1 cellular context compared by ENCODE assay signal in the genomic region with DNA sequence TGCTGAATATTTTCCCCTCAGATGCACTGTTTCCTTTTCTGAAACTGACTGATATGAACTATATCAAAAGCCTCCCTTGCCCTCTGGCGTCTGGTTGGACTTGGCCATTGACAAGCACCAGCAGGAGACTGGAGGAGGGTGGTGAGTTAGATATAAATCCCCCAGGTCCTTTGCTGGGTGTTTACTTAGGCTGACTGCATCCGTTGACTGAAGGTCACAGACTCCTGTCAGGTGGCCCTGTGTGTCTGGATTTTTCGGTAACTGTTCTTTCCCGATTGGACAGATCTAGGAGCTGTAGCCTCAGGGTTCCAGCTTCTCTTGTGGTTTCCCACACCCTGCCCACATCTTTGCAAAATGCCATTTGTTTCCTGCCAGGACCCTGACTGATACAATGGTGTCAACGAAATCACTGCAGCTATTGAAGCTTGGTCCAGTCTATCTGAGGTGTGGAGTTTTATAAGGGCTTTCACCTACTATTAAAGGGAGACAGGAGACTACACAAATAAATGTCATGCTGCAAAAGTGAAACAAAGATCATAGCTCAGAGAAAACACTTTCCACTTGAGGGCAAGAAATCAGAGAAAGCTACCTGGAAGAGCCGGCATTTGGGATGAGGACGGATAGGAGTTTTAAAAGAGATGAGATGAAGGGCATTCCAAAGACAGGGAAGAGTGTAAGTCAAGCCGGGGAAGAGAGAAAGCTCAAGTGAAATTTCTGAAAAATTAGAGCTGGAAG.
TF ChIP-seq lines count a peak whose summit lies in the region.

No MANE protein-coding gene starts in this region.

TF ChIP-seq in HepG2, 621 proteins besides CTCF, POLR2A, EP300 and RAD21 (continued from another document and continues in another):
- TF ChIP-seq HNF4G (IDR thresholded peaks at IDR 0.05; ENCODE audit: borderline replicate concordance, low read depth, low read length): peak; percentile 20; the same call in 1 of the 2 replicates
- no peak for TF ChIP-seq HNF4G (CRISPR knock-in tag; IDR thresholded peaks at IDR 0.05; ENCODE audit: borderline replicate concordance, low read depth)
- TF ChIP-seq ZSCAN31 (CRISPR knock-in tag; IDR thresholded peaks at IDR 0.05; ENCODE audit: low read depth): no peak
- no peak for TF ChIP-seq NR0B2 (CRISPR knock-in tag; IDR thresholded peaks at IDR 0.05)
- TF ChIP-seq RBAK (CRISPR knock-in tag; IDR thresholded peaks at IDR 0.05): peak; percentile 83; the same call in 1 of the 2 replicates
- TF ChIP-seq, protein P1, sequence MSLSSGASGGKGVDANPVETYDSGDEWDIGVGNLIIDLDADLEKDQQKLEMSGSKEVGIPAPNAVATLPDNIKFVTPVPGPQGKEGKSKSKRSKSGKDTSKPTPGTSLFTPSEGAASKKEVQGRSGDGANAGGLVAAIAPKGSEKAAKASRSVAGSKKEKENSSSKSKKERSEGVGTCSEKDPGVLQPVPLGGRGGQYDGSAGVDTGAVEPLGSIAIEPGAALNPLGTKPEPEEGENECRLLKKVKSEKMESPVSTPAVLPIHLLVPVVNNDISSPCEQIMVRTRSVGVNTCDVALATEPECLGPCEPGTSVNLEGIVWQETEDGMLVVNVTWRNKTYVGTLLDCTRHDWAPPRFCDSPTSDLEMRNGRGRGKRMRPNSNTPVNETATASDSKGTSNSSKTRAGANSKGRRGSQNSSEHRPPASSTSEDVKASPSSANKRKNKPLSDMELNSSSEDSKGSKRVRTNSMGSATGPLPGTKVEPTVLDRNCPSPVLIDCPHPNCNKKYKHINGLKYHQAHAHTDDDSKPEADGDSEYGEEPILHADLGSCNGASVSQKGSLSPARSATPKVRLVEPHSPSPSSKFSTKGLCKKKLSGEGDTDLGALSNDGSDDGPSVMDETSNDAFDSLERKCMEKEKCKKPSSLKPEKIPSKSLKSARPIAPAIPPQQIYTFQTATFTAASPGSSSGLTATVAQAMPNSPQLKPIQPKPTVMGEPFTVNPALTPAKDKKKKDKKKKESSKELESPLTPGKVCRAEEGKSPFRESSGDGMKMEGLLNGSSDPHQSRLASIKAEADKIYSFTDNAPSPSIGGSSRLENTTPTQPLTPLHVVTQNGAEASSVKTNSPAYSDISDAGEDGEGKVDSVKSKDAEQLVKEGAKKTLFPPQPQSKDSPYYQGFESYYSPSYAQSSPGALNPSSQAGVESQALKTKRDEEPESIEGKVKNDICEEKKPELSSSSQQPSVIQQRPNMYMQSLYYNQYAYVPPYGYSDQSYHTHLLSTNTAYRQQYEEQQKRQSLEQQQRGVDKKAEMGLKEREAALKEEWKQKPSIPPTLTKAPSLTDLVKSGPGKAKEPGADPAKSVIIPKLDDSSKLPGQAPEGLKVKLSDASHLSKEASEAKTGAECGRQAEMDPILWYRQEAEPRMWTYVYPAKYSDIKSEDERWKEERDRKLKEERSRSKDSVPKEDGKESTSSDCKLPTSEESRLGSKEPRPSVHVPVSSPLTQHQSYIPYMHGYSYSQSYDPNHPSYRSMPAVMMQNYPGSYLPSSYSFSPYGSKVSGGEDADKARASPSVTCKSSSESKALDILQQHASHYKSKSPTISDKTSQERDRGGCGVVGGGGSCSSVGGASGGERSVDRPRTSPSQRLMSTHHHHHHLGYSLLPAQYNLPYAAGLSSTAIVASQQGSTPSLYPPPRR (CRISPR knock-in tag; IDR thresholded peaks at IDR 0.05; ENCODE audit: borderline replicate concordance): 0 out of 2 replicates have a peak, but pooled peaks have one; percentile 47
- TF ChIP-seq HNF1A (IDR thresholded peaks at IDR 0.05; ENCODE audit: low read depth): no peak
- no peak; the same call in 1 of the 2 replicates for TF ChIP-seq HNF1A (CRISPR knock-in tag; IDR thresholded peaks at IDR 0.05; ENCODE audit: borderline replicate concordance)
- TF ChIP-seq IKZF4 (CRISPR knock-in tag; IDR thresholded peaks at IDR 0.05; ENCODE audit: borderline replicate concordance, low read depth, not compliant biosample characterization): no peak
- TF ChIP-seq REXO4 (CRISPR knock-in tag; IDR thresholded peaks at IDR 0.05; ENCODE audit: borderline replicate concordance): no peak
- TF ChIP-seq CHD2 (IDR thresholded peaks at IDR 0.05; ENCODE audit: low read depth, low read length): no peak
- TF ChIP-seq, protein P2, sequence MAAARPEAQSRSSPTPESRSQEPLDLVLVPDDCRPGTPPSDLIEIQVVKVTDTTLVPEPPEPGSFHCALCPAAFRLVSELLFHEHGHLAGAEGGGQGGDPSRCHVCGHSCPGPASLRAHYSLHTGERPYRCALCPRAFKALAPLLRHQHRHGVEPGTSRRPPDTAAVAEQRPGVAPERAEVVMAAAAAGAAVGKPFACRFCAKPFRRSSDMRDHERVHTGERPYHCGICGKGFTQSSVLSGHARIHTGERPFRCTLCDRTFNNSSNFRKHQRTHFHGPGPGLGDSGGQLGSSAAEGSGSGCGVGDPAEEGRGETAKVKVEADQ (CRISPR knock-in tag; IDR thresholded peaks at IDR 0.05; ENCODE audit: borderline replicate concordance): no peak
- no peak for TF ChIP-seq ZNF607 (CRISPR knock-in tag; IDR thresholded peaks at IDR 0.05; ENCODE audit: borderline replicate concordance)
- TF ChIP-seq MAF1 (CRISPR knock-in tag; IDR thresholded peaks at IDR 0.05; ENCODE audit: borderline replicate concordance): no peak
- no peak for TF ChIP-seq ZNF260 (CRISPR knock-in tag; IDR thresholded peaks at IDR 0.05; ENCODE audit: borderline replicate concordance, low read depth)
- no peak for TF ChIP-seq PHF8 (CRISPR knock-in tag; IDR thresholded peaks at IDR 0.05)
- TF ChIP-seq, protein P3, sequence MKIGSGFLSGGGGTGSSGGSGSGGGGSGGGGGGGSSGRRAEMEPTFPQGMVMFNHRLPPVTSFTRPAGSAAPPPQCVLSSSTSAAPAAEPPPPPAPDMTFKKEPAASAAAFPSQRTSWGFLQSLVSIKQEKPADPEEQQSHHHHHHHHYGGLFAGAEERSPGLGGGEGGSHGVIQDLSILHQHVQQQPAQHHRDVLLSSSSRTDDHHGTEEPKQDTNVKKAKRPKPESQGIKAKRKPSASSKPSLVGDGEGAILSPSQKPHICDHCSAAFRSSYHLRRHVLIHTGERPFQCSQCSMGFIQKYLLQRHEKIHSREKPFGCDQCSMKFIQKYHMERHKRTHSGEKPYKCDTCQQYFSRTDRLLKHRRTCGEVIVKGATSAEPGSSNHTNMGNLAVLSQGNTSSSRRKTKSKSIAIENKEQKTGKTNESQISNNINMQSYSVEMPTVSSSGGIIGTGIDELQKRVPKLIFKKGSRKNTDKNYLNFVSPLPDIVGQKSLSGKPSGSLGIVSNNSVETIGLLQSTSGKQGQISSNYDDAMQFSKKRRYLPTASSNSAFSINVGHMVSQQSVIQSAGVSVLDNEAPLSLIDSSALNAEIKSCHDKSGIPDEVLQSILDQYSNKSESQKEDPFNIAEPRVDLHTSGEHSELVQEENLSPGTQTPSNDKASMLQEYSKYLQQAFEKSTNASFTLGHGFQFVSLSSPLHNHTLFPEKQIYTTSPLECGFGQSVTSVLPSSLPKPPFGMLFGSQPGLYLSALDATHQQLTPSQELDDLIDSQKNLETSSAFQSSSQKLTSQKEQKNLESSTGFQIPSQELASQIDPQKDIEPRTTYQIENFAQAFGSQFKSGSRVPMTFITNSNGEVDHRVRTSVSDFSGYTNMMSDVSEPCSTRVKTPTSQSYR (CRISPR knock-in tag; IDR thresholded peaks at IDR 0.05; ENCODE audit: borderline replicate concordance): no peak; the same call in 1 of the 2 replicates
- no peak for TF ChIP-seq ZNF737 (CRISPR knock-in tag; IDR thresholded peaks at IDR 0.05; ENCODE audit: borderline replicate concordance)
- no peak for TF ChIP-seq ZBTB3 (CRISPR knock-in tag; IDR thresholded peaks at IDR 0.05; ENCODE audit: borderline replicate concordance, low read depth)
- TF ChIP-seq ZNF557 (CRISPR knock-in tag; IDR thresholded peaks at IDR 0.05): no peak
- TF ChIP-seq ZNF652 (CRISPR knock-in tag; IDR thresholded peaks at IDR 0.05; ENCODE audit: borderline replicate concordance, low read depth): no peak
- TF ChIP-seq ELF3 (CRISPR knock-in tag; IDR thresholded peaks at IDR 0.05): peak; percentile 42; the same call in 1 of the 2 replicates
- TF ChIP-seq NFKB2 (CRISPR knock-in tag; IDR thresholded peaks at IDR 0.05; ENCODE audit: borderline replicate concordance): no peak
- no peak for TF ChIP-seq ZFP62 (CRISPR knock-in tag; IDR thresholded peaks at IDR 0.05)
- TF ChIP-seq TAF1 (CRISPR knock-in tag; IDR thresholded peaks at IDR 0.05): no peak
- no peak for TF ChIP-seq EEA1 (CRISPR knock-in tag; IDR thresholded peaks at IDR 0.05; ENCODE audit: borderline replicate concordance)
- TF ChIP-seq DR1 (CRISPR knock-in tag; IDR thresholded peaks at IDR 0.05): no peak
- TF ChIP-seq HOXD1 (CRISPR knock-in tag; IDR thresholded peaks at IDR 0.05): no peak
- TF ChIP-seq ZNF709 (CRISPR knock-in tag; IDR thresholded peaks at IDR 0.05): peak; percentile 4; the same call in 1 of the 2 replicates
- TF ChIP-seq, protein P4, sequence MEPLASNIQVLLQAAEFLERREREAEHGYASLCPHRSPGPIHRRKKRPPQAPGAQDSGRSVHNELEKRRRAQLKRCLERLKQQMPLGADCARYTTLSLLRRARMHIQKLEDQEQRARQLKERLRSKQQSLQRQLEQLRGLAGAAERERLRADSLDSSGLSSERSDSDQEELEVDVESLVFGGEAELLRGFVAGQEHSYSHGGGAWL (CRISPR knock-in tag; IDR thresholded peaks at IDR 0.05): no peak
- no peak for TF ChIP-seq SSRP1 (CRISPR knock-in tag; IDR thresholded peaks at IDR 0.05)
- TF ChIP-seq ZNF292 (CRISPR knock-in tag; IDR thresholded peaks at IDR 0.05; ENCODE audit: borderline replicate concordance, low read depth): peak; percentile 72
- TF ChIP-seq THAP9 (CRISPR knock-in tag; IDR thresholded peaks at IDR 0.05; ENCODE audit: borderline replicate concordance): no peak
- TF ChIP-seq SRY (CRISPR knock-in tag; IDR thresholded peaks at IDR 0.05): no peak
- no peak for TF ChIP-seq NFE2L1 (CRISPR knock-in tag; IDR thresholded peaks at IDR 0.05; ENCODE audit: borderline replicate concordance)
- no peak for TF ChIP-seq ZNF34 (CRISPR knock-in tag; IDR thresholded peaks at IDR 0.05; ENCODE audit: borderline replicate concordance)
- TF ChIP-seq, protein P5, sequence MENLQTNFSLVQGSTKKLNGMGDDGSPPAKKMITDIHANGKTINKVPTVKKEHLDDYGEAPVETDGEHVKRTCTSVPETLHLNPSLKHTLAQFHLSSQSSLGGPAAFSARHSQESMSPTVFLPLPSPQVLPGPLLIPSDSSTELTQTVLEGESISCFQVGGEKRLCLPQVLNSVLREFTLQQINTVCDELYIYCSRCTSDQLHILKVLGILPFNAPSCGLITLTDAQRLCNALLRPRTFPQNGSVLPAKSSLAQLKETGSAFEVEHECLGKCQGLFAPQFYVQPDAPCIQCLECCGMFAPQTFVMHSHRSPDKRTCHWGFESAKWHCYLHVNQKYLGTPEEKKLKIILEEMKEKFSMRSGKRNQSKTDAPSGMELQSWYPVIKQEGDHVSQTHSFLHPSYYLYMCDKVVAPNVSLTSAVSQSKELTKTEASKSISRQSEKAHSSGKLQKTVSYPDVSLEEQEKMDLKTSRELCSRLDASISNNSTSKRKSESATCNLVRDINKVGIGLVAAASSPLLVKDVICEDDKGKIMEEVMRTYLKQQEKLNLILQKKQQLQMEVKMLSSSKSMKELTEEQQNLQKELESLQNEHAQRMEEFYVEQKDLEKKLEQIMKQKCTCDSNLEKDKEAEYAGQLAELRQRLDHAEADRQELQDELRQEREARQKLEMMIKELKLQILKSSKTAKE (CRISPR knock-in tag; IDR thresholded peaks at IDR 0.05; ENCODE audit: borderline replicate concordance): peak; percentile 84
- TF ChIP-seq NFIC (IDR thresholded peaks at IDR 0.05; ENCODE audit: low read length): no peak
- peak; percentile 40; the same call in 1 of the 2 replicates for TF ChIP-seq RXRA (CRISPR knock-in tag; IDR thresholded peaks at IDR 0.05)
- no peak for TF ChIP-seq HOXA7 (CRISPR knock-in tag; IDR thresholded peaks at IDR 0.05)
- no peak for TF ChIP-seq ZNF720 (CRISPR knock-in tag; IDR thresholded peaks at IDR 0.05)
